In the genomic region with DNA sequence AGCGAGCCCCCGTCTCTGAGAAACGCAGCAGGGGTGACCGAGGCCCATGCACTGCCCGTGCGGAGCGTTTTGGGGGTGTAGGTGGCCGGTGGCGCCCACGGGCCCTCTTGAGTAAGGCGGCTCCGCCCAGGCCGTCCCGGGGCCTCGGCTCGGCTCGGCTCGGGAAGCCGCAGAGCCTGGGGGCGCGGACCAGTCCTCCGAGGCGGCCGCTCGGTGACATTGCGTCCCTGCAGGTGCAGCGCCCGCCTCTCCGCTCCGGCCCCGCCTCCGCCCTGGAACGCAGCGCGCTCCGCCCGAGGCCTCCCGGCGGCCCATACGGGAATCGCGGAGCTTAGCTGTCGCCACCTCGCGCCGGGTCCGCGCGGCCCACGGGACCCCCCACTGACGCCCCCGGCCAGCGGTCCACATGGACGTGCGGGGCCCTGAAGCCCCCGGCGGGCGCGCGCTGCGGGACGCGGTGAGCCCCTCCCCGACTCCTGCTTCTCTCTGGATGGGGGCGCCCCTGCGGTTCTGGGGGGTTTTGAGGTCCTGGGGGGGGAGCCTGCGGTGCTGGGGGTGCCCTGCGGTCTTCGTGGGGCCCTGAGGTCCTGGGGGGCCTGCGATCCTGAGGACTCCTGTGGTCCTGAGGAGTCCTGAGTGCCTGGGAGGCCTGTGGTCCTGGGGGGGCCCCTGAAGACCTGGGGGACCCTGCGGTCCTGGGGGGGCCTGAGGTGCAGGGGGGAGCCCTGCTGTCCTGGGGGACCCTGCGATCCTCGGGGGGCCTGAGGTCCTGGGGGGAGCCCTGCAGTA, we compare ENCODE assay signal across 1 cellular context.
A peak's percentile ranks its signal among the peaks of the same experiment; 100 is the strongest.
TF ChIP-seq lines count a peak whose summit lies in the region.

A gene (plus strand): TSS at position 314 of the 789 bp plus-strand sequence. CDS start 93 bp downstream, at position 407.

TF ChIP-seq in HepG2, 621 proteins besides CTCF, POLR2A, EP300 and RAD21 (continued from another document and continues in another):
- TF ChIP-seq, protein P1, sequence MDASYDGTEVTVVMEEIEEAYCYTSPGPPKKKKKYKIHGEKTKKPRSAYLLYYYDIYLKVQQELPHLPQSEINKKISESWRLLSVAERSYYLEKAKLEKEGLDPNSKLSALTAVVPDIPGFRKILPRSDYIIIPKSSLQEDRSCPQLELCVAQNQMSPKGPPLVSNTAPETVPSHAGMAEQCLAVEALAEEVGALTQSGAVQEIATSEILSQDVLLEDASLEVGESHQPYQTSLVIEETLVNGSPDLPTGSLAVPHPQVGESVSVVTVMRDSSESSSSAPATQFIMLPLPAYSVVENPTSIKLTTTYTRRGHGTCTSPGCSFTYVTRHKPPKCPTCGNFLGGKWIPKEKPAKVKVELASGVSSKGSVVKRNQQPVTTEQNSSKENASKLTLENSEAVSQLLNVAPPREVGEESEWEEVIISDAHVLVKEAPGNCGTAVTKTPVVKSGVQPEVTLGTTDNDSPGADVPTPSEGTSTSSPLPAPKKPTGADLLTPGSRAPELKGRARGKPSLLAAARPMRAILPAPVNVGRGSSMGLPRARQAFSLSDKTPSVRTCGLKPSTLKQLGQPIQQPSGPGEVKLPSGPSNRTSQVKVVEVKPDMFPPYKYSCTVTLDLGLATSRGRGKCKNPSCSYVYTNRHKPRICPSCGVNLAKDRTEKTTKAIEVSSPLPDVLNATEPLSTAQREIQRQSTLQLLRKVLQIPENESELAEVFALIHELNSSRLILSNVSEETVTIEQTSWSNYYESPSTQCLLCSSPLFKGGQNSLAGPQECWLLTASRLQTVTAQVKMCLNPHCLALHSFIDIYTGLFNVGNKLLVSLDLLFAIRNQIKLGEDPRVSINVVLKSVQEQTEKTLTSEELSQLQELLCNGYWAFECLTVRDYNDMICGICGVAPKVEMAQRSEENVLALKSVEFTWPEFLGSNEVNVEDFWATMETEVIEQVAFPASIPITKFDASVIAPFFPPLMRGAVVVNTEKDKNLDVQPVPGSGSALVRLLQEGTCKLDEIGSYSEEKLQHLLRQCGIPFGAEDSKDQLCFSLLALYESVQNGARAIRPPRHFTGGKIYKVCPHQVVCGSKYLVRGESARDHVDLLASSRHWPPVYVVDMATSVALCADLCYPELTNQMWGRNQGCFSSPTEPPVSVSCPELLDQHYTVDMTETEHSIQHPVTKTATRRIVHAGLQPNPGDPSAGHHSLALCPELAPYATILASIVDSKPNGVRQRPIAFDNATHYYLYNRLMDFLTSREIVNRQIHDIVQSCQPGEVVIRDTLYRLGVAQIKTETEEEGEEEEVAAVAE (CRISPR knock-in tag; IDR thresholded peaks at IDR 0.05; ENCODE audit: borderline replicate concordance): no peak
- TF ChIP-seq ZFX (CRISPR knock-in tag; IDR thresholded peaks at IDR 0.05; ENCODE audit: low read depth) (peak; percentile 85), ZNF615 (CRISPR knock-in tag; IDR thresholded peaks at IDR 0.05; ENCODE audit: borderline replicate concordance) (no peak), ZFP37 (CRISPR knock-in tag; IDR thresholded peaks at IDR 0.05; ENCODE audit: borderline replicate concordance) (no peak), ZNF616 (CRISPR knock-in tag; IDR thresholded peaks at IDR 0.05; ENCODE audit: low read depth) (0 out of 2 replicates have a peak, but pooled peaks have one; percentile 44), FLYWCH1 (CRISPR knock-in tag; IDR thresholded peaks at IDR 0.05) (no peak), ZNF282 (IDR thresholded peaks at IDR 0.05; ENCODE audit: partially characterized antibody) (no peak), ZBTB1 (CRISPR knock-in tag; IDR thresholded peaks at IDR 0.05; ENCODE audit: borderline replicate concordance) (no peak), ETV6 (CRISPR knock-in tag; conservative IDR thresholded peaks at IDR 0.05) (no peak), ZNF530 (CRISPR knock-in tag; IDR thresholded peaks at IDR 0.05; ENCODE audit: low read depth) (no peak), NCOA5 (CRISPR knock-in tag; IDR thresholded peaks at IDR 0.05) (no peak), ZFY (CRISPR knock-in tag; IDR thresholded peaks at IDR 0.05) (peak; percentile 70), XRCC5 (optimal IDR thresholded peaks at IDR 0.05; ENCODE audit: low read length) (no peak), ZNF598 (CRISPR knock-in tag; IDR thresholded peaks at IDR 0.05; ENCODE audit: borderline replicate concordance) (no peak), PITX1 (CRISPR knock-in tag; IDR thresholded peaks at IDR 0.05) (no peak), ZSCAN21 (CRISPR knock-in tag; IDR thresholded peaks at IDR 0.05; ENCODE audit: borderline replicate concordance) (no peak), ZBTB42 (CRISPR knock-in tag; IDR thresholded peaks at IDR 0.05) (no peak), KDM3A (CRISPR knock-in tag; IDR thresholded peaks at IDR 0.05; ENCODE audit: low read depth) (no peak), FOXO1 (CRISPR knock-in tag; IDR thresholded peaks at IDR 0.05) (0 out of 2 replicates have a peak, but pooled peaks have one; percentile 33), MEIS1 (CRISPR knock-in tag; IDR thresholded peaks at IDR 0.05; ENCODE audit: borderline replicate concordance) (peak; percentile 82), SSRP1 (CRISPR knock-in tag; IDR thresholded peaks at IDR 0.05) (no peak), ZNF292 (CRISPR knock-in tag; IDR thresholded peaks at IDR 0.05; ENCODE audit: borderline replicate concordance, low read depth) (no peak), IKZF1 (IDR thresholded peaks at IDR 0.05) (no peak), ERF (CRISPR knock-in tag; IDR thresholded peaks at IDR 0.05) (0 out of 2 replicates have a peak, but pooled peaks have one; percentile 36), KDM4B (CRISPR knock-in tag; IDR thresholded peaks at IDR 0.05) (no peak), ZNF10 (CRISPR knock-in tag; IDR thresholded peaks at IDR 0.05; ENCODE audit: borderline replicate concordance, low read depth) (no peak), ZNF354B (CRISPR knock-in tag; IDR thresholded peaks at IDR 0.05) (no peak), GPN1 (CRISPR knock-in tag; IDR thresholded peaks at IDR 0.05; ENCODE audit: borderline replicate concordance) (no peak), ZNF773 (CRISPR knock-in tag; IDR thresholded peaks at IDR 0.05; ENCODE audit: borderline replicate concordance) (no peak), AHR (CRISPR knock-in tag; IDR thresholded peaks at IDR 0.05) (no peak), KLF6 (CRISPR knock-in tag; IDR thresholded peaks at IDR 0.05) (peak; percentile 26; the same call in 1 of the 2 replicates)
- TF ChIP-seq, protein P2, sequence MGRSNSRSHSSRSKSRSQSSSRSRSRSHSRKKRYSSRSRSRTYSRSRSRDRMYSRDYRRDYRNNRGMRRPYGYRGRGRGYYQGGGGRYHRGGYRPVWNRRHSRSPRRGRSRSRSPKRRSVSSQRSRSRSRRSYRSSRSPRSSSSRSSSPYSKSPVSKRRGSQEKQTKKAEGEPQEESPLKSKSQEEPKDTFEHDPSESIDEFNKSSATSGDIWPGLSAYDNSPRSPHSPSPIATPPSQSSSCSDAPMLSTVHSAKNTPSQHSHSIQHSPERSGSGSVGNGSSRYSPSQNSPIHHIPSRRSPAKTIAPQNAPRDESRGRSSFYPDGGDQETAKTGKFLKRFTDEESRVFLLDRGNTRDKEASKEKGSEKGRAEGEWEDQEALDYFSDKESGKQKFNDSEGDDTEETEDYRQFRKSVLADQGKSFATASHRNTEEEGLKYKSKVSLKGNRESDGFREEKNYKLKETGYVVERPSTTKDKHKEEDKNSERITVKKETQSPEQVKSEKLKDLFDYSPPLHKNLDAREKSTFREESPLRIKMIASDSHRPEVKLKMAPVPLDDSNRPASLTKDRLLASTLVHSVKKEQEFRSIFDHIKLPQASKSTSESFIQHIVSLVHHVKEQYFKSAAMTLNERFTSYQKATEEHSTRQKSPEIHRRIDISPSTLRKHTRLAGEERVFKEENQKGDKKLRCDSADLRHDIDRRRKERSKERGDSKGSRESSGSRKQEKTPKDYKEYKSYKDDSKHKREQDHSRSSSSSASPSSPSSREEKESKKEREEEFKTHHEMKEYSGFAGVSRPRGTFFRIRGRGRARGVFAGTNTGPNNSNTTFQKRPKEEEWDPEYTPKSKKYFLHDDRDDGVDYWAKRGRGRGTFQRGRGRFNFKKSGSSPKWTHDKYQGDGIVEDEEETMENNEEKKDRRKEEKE (IDR thresholded peaks at IDR 0.05): no peak
- TF ChIP-seq, protein P3, sequence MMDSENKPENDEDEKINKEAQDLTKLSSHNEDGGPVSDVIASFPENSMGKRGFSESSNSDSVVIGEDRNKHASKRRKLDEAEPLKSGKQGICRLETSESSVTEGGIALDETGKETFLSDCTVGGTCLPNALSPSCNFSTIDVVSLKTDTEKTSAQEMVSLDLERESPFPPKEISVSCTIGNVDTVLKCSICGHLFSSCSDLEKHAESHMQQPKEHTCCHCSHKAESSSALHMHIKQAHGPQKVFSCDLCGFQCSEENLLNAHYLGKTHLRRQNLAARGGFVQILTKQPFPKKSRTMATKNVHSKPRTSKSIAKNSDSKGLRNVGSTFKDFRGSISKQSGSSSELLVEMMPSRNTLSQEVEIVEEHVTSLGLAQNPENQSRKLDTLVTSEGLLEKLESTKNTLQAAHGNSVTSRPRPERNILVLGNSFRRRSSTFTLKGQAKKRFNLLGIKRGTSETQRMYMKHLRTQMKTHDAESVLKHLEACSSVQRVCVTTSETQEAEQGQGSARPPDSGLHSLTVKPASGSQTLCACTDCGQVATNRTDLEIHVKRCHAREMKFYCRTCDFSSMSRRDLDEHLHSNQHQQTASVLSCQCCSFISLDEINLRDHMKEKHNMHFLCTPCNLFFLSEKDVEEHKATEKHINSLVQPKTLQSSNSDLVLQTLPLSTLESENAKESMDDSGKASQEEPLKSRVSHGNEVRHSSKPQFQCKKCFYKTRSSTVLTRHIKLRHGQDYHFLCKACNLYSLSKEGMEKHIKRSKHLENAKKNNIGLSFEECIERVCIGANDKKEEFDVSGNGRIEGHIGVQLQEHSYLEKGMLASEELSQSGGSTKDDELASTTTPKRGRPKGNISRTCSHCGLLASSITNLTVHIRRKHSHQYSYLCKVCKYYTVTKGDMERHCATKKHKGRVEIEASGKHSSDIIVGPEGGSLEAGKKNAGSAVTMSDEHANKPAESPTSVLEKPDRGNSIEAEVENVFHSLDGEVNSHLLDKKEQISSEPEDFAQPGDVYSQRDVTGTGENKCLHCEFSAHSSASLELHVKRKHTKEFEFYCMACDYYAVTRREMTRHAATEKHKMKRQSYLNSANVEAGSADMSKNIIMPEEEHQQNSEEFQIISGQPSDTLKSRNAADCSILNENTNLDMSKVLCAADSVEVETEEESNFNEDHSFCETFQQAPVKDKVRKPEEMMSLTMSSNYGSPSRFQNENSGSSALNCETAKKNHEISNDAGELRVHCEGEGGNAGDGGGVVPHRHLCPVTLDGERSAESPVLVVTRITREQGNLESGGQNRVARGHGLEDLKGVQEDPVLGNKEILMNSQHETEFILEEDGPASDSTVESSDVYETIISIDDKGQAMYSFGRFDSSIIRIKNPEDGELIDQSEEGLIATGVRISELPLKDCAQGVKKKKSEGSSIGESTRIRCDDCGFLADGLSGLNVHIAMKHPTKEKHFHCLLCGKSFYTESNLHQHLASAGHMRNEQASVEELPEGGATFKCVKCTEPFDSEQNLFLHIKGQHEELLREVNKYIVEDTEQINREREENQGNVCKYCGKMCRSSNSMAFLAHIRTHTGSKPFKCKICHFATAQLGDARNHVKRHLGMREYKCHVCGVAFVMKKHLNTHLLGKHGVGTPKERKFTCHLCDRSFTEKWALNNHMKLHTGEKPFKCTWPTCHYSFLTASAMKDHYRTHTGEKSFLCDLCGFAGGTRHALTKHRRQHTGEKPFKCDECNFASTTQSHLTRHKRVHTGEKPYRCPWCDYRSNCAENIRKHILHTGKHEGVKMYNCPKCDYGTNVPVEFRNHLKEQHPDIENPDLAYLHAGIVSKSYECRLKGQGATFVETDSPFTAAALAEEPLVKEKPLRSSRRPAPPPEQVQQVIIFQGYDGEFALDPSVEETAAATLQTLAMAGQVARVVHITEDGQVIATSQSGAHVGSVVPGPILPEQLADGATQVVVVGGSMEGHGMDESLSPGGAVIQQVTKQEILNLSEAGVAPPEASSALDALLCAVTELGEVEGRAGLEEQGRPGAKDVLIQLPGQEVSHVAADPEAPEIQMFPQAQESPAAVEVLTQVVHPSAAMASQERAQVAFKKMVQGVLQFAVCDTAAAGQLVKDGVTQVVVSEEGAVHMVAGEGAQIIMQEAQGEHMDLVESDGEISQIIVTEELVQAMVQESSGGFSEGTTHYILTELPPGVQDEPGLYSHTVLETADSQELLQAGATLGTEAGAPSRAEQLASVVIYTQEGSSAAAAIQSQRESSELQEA (CRISPR knock-in tag; IDR thresholded peaks at IDR 0.05; ENCODE audit: not compliant biosample characterization): peak; percentile 54
- TF ChIP-seq, protein P4, sequence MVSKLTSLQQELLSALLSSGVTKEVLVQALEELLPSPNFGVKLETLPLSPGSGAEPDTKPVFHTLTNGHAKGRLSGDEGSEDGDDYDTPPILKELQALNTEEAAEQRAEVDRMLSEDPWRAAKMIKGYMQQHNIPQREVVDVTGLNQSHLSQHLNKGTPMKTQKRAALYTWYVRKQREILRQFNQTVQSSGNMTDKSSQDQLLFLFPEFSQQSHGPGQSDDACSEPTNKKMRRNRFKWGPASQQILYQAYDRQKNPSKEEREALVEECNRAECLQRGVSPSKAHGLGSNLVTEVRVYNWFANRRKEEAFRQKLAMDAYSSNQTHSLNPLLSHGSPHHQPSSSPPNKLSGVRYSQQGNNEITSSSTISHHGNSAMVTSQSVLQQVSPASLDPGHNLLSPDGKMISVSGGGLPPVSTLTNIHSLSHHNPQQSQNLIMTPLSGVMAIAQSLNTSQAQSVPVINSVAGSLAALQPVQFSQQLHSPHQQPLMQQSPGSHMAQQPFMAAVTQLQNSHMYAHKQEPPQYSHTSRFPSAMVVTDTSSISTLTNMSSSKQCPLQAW (CRISPR knock-in tag; IDR thresholded peaks at IDR 0.05): no peak
- TF ChIP-seq, protein P5, sequence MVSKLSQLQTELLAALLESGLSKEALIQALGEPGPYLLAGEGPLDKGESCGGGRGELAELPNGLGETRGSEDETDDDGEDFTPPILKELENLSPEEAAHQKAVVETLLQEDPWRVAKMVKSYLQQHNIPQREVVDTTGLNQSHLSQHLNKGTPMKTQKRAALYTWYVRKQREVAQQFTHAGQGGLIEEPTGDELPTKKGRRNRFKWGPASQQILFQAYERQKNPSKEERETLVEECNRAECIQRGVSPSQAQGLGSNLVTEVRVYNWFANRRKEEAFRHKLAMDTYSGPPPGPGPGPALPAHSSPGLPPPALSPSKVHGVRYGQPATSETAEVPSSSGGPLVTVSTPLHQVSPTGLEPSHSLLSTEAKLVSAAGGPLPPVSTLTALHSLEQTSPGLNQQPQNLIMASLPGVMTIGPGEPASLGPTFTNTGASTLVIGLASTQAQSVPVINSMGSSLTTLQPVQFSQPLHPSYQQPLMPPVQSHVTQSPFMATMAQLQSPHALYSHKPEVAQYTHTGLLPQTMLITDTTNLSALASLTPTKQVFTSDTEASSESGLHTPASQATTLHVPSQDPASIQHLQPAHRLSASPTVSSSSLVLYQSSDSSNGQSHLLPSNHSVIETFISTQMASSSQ (IDR thresholded peaks at IDR 0.05; ENCODE audit: low read depth): no peak
- TF ChIP-seq, protein P5 (CRISPR knock-in tag; IDR thresholded peaks at IDR 0.05; ENCODE audit: borderline replicate concordance): peak; percentile 29; the same call in 1 of the 2 replicates
